ENCODE assay signal across 8 cellular contexts in genomic region chr5:151757233-151758140, GRCh38. TPM values are rescaled to one million over a fixed set of nuclear protein-coding genes. Genes with fewer than 3 reads are reported as not detected.
DNase-seq lines count a peak whose midpoint lies in the region; ATAC-seq and TF ChIP-seq lines count a peak whose summit lies in the region.

No MANE protein-coding gene starts in this region.

- H3K9me3 Mint-ChIP-seq in endothelial cell (ENCODE audit: unreplicated experiment) (no peaks in the 10 kb centered on the region), nephron progenitor cell (no peaks in the 10 kb centered on the region)

- H3K4me3 Mint-ChIP-seq in endothelial cell (ENCODE audit: unreplicated experiment) (peak overlapping the region; percentile 92), nephron progenitor cell (peak overlapping the region; percentile 90)

- peaks cover 1% of the 10 kb centered on the region for H3K27me3 Mint-ChIP-seq in endothelial cell (ENCODE audit: unreplicated experiment)
- H3K27me3 Mint-ChIP-seq in nephron progenitor cell (ENCODE audit: low read depth, poor library complexity): peaks cover 3% of the 10 kb centered on the region

- H3K27ac Mint-ChIP-seq in endothelial cell (ENCODE audit: unreplicated experiment) (no peak overlapping the region), nephron progenitor cell (no peak overlapping the region)

- TF ChIP-seq CTCF in endothelial cell (IDR thresholded peaks at IDR 0.05; ENCODE audit: unreplicated experiment) (no peak), nephron progenitor cell (IDR thresholded peaks at IDR 0.05) (no peak)

- H3K4me1 Mint-ChIP-seq in endothelial cell (ENCODE audit: unreplicated experiment): peaks cover 16% of the 10 kb centered on the region
- peaks cover 62% of the 10 kb centered on the region for H3K4me1 Mint-ChIP-seq in nephron progenitor cell

- DNase-seq in activated CD4-positive, alpha-beta T cell treated with anti-CD3 and anti-CD28 coated beads for 48 hours: peak; percentile 52
- DNase-seq in endothelial cell (ENCODE audit: low spot score): no peak
- DNase-seq in nephron progenitor cell: no peak
- DNase-seq in NCI-H748 (lab: John Stamatoyannopoulos, UW; ENCODE audit: unreplicated experiment): no peak
- DNase-seq in NCI-H524 treated with DMSO at 0.1 percent for 48 hours (lab: John Stamatoyannopoulos, UW): no peak
- no peak for DNase-seq in NCI-H1417 treated with DMSO at 0.1 percent for 48 hours (lab: John Stamatoyannopoulos, UW)

- ATAC-seq in GM18867 (IDR thresholded peaks at IDR 0.05; ENCODE audit: unreplicated experiment): peak; percentile 17
- peak; percentile 6 for ATAC-seq in HG03095 (IDR thresholded peaks at IDR 0.05; ENCODE audit: unreplicated experiment)

- H3K36me3 Mint-ChIP-seq in endothelial cell (ENCODE audit: low read depth, unreplicated experiment) (peaks cover 4% of the 10 kb centered on the region), nephron progenitor cell (ENCODE audit: low read depth) (peaks cover 13% of the 10 kb centered on the region)

RNA-seq across cellular contexts. Expression of gene ATOX1, which starts 0.9 kb away (rescaled TPM):
- 106 TPM for total RNA-seq in endothelial cell (ENCODE audit: unreplicated experiment)

RNA-seq across cellular contexts. Expression of gene G3BP1, which starts 14.3 kb away (rescaled TPM):
- 213 TPM for total RNA-seq in endothelial cell (ENCODE audit: unreplicated experiment)
